ENCODE assay signal across 1 cellular context in the genomic region with DNA sequence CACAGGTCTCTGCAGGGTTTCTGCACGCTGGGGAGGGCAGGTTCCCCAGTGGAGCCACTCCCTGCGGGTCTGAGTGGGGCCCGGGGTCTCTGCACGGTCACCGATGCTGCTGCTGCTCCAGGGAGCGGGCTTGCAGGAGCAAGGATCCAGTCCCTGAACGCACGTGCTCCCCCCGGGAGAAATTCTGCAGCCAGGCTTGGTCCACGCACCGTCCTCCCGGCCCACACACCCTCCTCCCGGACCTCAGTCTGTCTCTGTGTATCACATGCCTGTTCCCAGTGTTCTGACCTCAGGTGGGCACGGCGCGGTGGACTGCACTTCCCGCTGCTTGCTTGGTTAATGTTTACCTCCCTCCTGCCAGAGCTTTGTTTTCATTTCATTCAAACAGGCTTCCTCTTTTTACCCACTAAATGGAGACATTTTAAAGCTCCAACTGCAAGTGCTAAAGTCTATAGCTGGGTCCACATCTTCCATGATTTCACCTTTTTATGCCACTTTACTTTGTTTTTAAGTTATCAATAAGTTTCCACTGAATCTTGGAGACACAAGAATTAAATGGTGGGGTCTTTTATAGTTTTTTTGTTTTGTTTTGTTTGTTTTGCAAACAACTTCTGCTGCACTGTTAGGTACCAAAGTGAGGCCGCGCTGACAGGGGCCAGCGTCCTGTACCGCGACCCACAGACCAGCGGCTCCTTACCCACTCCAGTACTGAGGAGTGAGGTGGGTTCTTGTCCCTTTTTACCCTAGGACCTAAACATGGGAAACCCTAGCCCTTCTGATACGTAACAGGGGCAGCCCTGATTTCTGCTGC.
A peak's percentile ranks its signal among the peaks of the same experiment; 100 is the strongest.
TF ChIP-seq lines count a peak whose summit lies in the region.

No MANE protein-coding gene starts in this region.

TF ChIP-seq in HepG2, 621 proteins besides CTCF, POLR2A, EP300 and RAD21 (continued from another document and continues in another):
- TF ChIP-seq, protein P1, sequence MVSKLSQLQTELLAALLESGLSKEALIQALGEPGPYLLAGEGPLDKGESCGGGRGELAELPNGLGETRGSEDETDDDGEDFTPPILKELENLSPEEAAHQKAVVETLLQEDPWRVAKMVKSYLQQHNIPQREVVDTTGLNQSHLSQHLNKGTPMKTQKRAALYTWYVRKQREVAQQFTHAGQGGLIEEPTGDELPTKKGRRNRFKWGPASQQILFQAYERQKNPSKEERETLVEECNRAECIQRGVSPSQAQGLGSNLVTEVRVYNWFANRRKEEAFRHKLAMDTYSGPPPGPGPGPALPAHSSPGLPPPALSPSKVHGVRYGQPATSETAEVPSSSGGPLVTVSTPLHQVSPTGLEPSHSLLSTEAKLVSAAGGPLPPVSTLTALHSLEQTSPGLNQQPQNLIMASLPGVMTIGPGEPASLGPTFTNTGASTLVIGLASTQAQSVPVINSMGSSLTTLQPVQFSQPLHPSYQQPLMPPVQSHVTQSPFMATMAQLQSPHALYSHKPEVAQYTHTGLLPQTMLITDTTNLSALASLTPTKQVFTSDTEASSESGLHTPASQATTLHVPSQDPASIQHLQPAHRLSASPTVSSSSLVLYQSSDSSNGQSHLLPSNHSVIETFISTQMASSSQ (IDR thresholded peaks at IDR 0.05; ENCODE audit: low read depth): peak; percentile 95
- TF ChIP-seq, protein P1 (CRISPR knock-in tag; IDR thresholded peaks at IDR 0.05; ENCODE audit: borderline replicate concordance): peak; percentile 96
- TF ChIP-seq ISL2 (CRISPR knock-in tag; IDR thresholded peaks at IDR 0.05) (no peak), ZNF614 (CRISPR knock-in tag; IDR thresholded peaks at IDR 0.05; ENCODE audit: borderline replicate concordance) (no peak), ZNF615 (CRISPR knock-in tag; IDR thresholded peaks at IDR 0.05; ENCODE audit: borderline replicate concordance) (no peak), ZSCAN12 (CRISPR knock-in tag; IDR thresholded peaks at IDR 0.05) (no peak), PTBP1 (IDR thresholded peaks at IDR 0.05; ENCODE audit: low read depth, low read length, poor library complexity, severe bottlenecking) (no peak), ZNF567 (CRISPR knock-in tag; IDR thresholded peaks at IDR 0.05; ENCODE audit: borderline replicate concordance) (no peak), ZNF329 (CRISPR knock-in tag; IDR thresholded peaks at IDR 0.05; ENCODE audit: low read depth) (no peak), ZFYVE20 (CRISPR knock-in tag; IDR thresholded peaks at IDR 0.05; ENCODE audit: borderline replicate concordance, low read depth) (no peak), SALL1 (CRISPR knock-in tag; IDR thresholded peaks at IDR 0.05) (peak; percentile 82), BRCA1 (CRISPR knock-in tag; IDR thresholded peaks at IDR 0.05) (no peak), ZFP36L2 (CRISPR knock-in tag; IDR thresholded peaks at IDR 0.05) (no peak), GABPB1 (CRISPR knock-in tag; IDR thresholded peaks at IDR 0.05) (peak; percentile 33), ZNF136 (CRISPR knock-in tag; IDR thresholded peaks at IDR 0.05; ENCODE audit: low read depth) (no peak), MAF1 (CRISPR knock-in tag; IDR thresholded peaks at IDR 0.05; ENCODE audit: borderline replicate concordance) (no peak), ZNF766 (CRISPR knock-in tag; IDR thresholded peaks at IDR 0.05; ENCODE audit: borderline replicate concordance) (no peak), DNMT1 (CRISPR knock-in tag; IDR thresholded peaks at IDR 0.05) (0 out of 2 replicates have a peak, but pooled peaks have one; percentile 39), SP140L (CRISPR knock-in tag; IDR thresholded peaks at IDR 0.05; ENCODE audit: borderline replicate concordance) (no peak), ZNF205 (CRISPR knock-in tag; IDR thresholded peaks at IDR 0.05) (no peak), ZNF234 (CRISPR knock-in tag; conservative IDR thresholded peaks at IDR 0.05) (no peak), RFX5 (IDR thresholded peaks at IDR 0.05; ENCODE audit: low read depth, low read length) (no peak), IRX3 (CRISPR knock-in tag; IDR thresholded peaks at IDR 0.05; ENCODE audit: borderline replicate concordance, low read depth) (no peak), ZNF224 (CRISPR knock-in tag; IDR thresholded peaks at IDR 0.05) (no peak), TAF1 (CRISPR knock-in tag; IDR thresholded peaks at IDR 0.05) (no peak; the same call in 1 of the 2 replicates), NFE2L1 (CRISPR knock-in tag; IDR thresholded peaks at IDR 0.05; ENCODE audit: borderline replicate concordance) (no peak), ZNF724P (CRISPR knock-in tag; IDR thresholded peaks at IDR 0.05; ENCODE audit: borderline replicate concordance) (no peak), ZIK1 (CRISPR knock-in tag; IDR thresholded peaks at IDR 0.05; ENCODE audit: borderline replicate concordance, low read depth) (no peak), KMT2A (CRISPR knock-in tag; IDR thresholded peaks at IDR 0.05) (no peak), PHF20 (CRISPR knock-in tag; IDR thresholded peaks at IDR 0.05) (no peak; the same call in 1 of the 2 replicates), ZNF501 (CRISPR knock-in tag; IDR thresholded peaks at IDR 0.05) (no peak), PHF8 (CRISPR knock-in tag; IDR thresholded peaks at IDR 0.05) (no peak; the same call in 1 of the 2 replicates), KDM1A (CRISPR knock-in tag; IDR thresholded peaks at IDR 0.05) (no peak; the same call in 1 of the 2 replicates), DZIP1 (CRISPR knock-in tag; IDR thresholded peaks at IDR 0.05) (no peak), WIZ (CRISPR knock-in tag; IDR thresholded peaks at IDR 0.05) (no peak), RERE (CRISPR knock-in tag; IDR thresholded peaks at IDR 0.05; ENCODE audit: low read depth) (no peak), ZNF776 (CRISPR knock-in tag; IDR thresholded peaks at IDR 0.05) (no peak)
- TF ChIP-seq, protein P2, sequence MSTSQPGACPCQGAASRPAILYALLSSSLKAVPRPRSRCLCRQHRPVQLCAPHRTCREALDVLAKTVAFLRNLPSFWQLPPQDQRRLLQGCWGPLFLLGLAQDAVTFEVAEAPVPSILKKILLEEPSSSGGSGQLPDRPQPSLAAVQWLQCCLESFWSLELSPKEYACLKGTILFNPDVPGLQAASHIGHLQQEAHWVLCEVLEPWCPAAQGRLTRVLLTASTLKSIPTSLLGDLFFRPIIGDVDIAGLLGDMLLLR (CRISPR knock-in tag; IDR thresholded peaks at IDR 0.05): no peak
- TF ChIP-seq, protein P3, sequence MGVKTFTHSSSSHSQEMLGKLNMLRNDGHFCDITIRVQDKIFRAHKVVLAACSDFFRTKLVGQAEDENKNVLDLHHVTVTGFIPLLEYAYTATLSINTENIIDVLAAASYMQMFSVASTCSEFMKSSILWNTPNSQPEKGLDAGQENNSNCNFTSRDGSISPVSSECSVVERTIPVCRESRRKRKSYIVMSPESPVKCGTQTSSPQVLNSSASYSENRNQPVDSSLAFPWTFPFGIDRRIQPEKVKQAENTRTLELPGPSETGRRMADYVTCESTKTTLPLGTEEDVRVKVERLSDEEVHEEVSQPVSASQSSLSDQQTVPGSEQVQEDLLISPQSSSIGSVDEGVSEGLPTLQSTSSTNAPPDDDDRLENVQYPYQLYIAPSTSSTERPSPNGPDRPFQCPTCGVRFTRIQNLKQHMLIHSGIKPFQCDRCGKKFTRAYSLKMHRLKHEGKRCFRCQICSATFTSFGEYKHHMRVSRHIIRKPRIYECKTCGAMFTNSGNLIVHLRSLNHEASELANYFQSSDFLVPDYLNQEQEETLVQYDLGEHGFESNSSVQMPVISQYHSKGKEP (CRISPR knock-in tag; IDR thresholded peaks at IDR 0.05): no peak
- TF ChIP-seq, protein P4, sequence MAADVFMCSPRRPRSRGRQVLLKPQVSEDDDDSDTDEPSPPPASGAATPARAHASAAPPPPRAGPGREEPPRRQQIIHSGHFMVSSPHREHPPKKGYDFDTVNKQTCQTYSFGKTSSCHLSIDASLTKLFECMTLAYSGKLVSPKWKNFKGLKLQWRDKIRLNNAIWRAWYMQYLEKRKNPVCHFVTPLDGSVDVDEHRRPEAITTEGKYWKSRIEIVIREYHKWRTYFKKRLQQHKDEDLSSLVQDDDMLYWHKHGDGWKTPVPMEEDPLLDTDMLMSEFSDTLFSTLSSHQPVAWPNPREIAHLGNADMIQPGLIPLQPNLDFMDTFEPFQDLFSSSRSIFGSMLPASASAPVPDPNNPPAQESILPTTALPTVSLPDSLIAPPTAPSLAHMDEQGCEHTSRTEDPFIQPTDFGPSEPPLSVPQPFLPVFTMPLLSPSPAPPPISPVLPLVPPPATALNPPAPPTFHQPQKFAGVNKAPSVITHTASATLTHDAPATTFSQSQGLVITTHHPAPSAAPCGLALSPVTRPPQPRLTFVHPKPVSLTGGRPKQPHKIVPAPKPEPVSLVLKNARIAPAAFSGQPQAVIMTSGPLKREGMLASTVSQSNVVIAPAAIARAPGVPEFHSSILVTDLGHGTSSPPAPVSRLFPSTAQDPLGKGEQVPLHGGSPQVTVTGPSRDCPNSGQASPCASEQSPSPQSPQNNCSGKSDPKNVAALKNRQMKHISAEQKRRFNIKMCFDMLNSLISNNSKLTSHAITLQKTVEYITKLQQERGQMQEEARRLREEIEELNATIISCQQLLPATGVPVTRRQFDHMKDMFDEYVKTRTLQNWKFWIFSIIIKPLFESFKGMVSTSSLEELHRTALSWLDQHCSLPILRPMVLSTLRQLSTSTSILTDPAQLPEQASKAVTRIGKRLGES (CRISPR knock-in tag; IDR thresholded peaks at IDR 0.05; ENCODE audit: borderline replicate concordance): no peak
- TF ChIP-seq, protein P5, sequence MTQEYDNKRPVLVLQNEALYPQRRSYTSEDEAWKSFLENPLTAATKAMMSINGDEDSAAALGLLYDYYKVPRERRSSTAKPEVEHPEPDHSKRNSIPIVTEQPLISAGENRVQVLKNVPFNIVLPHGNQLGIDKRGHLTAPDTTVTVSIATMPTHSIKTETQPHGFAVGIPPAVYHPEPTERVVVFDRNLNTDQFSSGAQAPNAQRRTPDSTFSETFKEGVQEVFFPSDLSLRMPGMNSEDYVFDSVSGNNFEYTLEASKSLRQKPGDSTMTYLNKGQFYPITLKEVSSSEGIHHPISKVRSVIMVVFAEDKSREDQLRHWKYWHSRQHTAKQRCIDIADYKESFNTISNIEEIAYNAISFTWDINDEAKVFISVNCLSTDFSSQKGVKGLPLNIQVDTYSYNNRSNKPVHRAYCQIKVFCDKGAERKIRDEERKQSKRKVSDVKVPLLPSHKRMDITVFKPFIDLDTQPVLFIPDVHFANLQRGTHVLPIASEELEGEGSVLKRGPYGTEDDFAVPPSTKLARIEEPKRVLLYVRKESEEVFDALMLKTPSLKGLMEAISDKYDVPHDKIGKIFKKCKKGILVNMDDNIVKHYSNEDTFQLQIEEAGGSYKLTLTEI (CRISPR knock-in tag; conservative IDR thresholded peaks at IDR 0.05): no peak
